ENCODE assay signal across 30 cellular contexts in the genomic region with DNA sequence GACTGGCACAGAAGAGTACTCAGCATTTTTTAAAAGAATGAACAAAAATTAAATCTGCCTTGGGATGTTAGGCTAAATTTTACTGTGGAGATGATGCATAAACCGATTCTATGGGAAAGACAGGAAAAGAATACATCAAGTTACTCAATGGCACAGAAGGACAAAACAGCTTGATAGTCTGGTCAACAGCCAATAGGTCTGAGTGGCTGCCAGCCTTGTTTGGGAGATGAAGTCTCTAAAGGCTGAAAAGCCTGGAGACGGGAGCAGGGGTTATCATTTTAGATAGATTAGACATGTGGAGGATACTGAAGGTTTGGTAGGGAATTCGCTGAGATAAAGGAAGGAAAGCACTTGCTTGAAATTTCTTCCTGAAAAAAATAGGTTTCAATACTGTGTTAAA.
"Had no signal": no experiment of that assay in that cellular context is flagged by ENCODE, and none has a peak within 500 bp of the region (broad histone marks: within the 10 kb centered on the region; RNA-seq: fewer than 3 reads in every experiment).

No MANE protein-coding gene starts in this region.

- H3K27ac ChIP-seq: Peyer's patch, WERI-Rb-1 had no signal

- DNase-seq: activated CD4-positive, alpha-beta memory T cell treated with anti-CD3 and anti-CD28 coated beads, Interleukin-2, amount 10 ng/mL, durations not matched to agents 7 days and 5 days; activated CD4-positive, alpha-beta T cell treated with anti-CD3 and anti-CD28 coated beads for 1 hour; activated CD4-positive, alpha-beta T cell treated with anti-CD3 and anti-CD28 coated beads for 48 hours; activated CD4-positive, CD25-positive, alpha-beta regulatory T cell; activated CD8-positive, alpha-beta memory T cell treated with anti-CD3 and anti-CD28 coated beads for 24 hours; activated CD8-positive, alpha-beta memory T cell treated with anti-CD3 and anti-CD28 coated beads, Interleukin-2, amount 10 ng/mL, durations not matched to agents 7 days and 5 days; activated CD8-positive, alpha-beta memory T cell treated with anti-CD3 and anti-CD28 coated beads, Interleukin-2, amount 50 U/mL, for 48 hours; activated effector memory CD4-positive, alpha-beta T cell treated with Interleukin-2 at 50 U/mL for 16 hours; activated naive CD4-positive, alpha-beta T cell treated with anti-CD3 and anti-CD28 coated beads, Interleukin-2, amount 10 ng/mL, durations not matched to agents 7 days and 5 days; activated naive CD8-positive, alpha-beta T cell treated with anti-CD3 and anti-CD28 coated beads, Interleukin-2, amount 50 U/mL, for 24 hours; activated T-cell treated with anti-CD3 and anti-CD28 coated beads, Interleukin-2, amount 50 U/mL, for 48 hours; central memory CD4-positive, alpha-beta T cell; Kasumi-1; KG1; MM.1S; MV-4-11; NCI-H1092; NCI-H1436 treated with DMSO at 0.1 percent for 48 hours; NCI-H187; NCI-H2081; NCI-H2171 treated with DMSO at 0.1 percent for 48 hours; NCI-H2227 treated with DMSO at 0.1 percent for 48 hours; NCI-H524 treated with DMSO at 0.1 percent for 48 hours; PC-3; Peyer's patch; RPMI8226; SW 1271; T-helper 1 cell; T1000; WERI-Rb-1 had no signal

- ATAC-seq: activated CD8-positive, alpha-beta memory T cell treated with anti-CD3 and anti-CD28 coated beads, Interleukin-2, amount 10 ng/mL, durations not matched to agents 7 days and 5 days; activated naive CD8-positive, alpha-beta T cell treated with anti-CD3 and anti-CD28 coated beads, Interleukin-2, amount 50 U/mL, for 24 hours; PC-3 had no signal

- H3K4me1 ChIP-seq: Peyer's patch had no signal

- H3K9me3 ChIP-seq: Peyer's patch had no signal

- H3K27me3 ChIP-seq: Peyer's patch had no signal

- H3K36me3 ChIP-seq: Peyer's patch, WERI-Rb-1 had no signal

- H3K4me3 ChIP-seq: Peyer's patch had no signal
